19 cellular contexts compared by ENCODE assay signal in the genomic region with DNA sequence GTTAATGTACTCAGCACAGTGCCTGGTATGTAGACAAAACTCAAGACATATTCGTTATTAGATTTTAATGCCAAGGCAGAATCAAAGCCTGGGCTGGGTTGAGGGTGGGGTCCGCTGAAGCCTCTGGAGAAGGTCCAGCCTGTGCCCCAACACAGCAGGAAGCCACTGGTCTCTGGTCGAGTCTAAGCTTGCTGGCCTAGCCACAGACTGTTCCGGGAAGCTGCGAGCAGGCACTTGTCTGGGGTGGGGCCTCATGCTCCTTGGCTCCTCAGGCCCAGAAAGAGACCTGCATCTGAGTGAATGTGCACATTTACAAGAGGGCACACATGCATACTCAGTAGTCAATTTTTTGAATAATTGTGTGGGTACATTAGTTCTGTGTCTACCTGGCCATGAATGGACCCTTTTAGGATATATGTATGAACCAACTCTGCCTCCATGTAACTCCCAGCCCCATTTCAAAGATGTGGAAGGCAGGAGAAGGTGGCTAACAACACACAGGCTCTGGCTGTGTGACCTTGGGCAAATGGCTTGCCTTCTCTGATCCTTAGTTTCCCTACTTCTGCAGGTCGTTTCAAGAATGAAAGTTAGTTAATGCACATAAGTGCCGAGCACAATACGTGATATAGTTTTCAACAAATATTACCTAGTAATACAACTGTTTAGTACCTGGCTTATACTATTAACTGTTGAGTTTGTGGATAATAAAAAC. TPM values are rescaled to one million over a fixed set of nuclear protein-coding genes. Genes with fewer than 3 reads are reported as not detected.
DNase-seq lines count a peak whose midpoint lies in the region; FAIRE-seq and TF ChIP-seq lines count a peak whose summit lies in the region.
"Had no signal": no experiment of that assay in that cellular context is flagged by ENCODE, and none has a peak within 500 bp of the region (broad histone marks: within the 10 kb centered on the region; RNA-seq: fewer than 3 reads in every experiment).

No MANE protein-coding gene starts in this region.

- no peak for TF ChIP-seq POLR2A in suprapubic skin (IDR thresholded peaks at IDR 0.05)

- dilution Hi-C loops in keratinocyte (cut with MboI; ENCODE audit: extremely low pct_ligation_motif_present, low sequenced_read_pairs) = no loop called here

- CTCF ChIA-PET in RWPE1 (lab: Yijun Ruan, JAX) = interaction anchor here (0.5 to 6.0 kb wide), 3 partner anchors 79 to 1324 kb away, joined by 3 to 44 read pairs (median 3); no protein-coding TSS in a partner anchor

- no peak overlapping the region for H3K4me3 ChIP-seq in bronchial epithelial cell (ENCODE audit: low read depth, low read length)
- H3K4me3 ChIP-seq in keratinocyte (ENCODE audit: control insufficient read depth in 2 of 3, extremely low read depth in 1 of 3, insufficient read depth in 2 of 3, low read depth in 1 of 3, low read length in 3 of 3) = no peak overlapping the region
- H3K4me3 ChIP-seq in suprapubic skin = no peak overlapping the region
- H3K4me3 ChIP-seq in BE2C (ENCODE audit: low read depth, low read length) = no peak overlapping the region
- H3K4me3 ChIP-seq in effector memory CD4-positive, alpha-beta T cell (ENCODE audit: insufficient read depth, low read depth, low read length, poor library complexity, severe bottlenecking) = no peak overlapping the region

- peak overlapping the region; percentile 53 for H3K9ac ChIP-seq in keratinocyte (ENCODE audit: control insufficient read depth, extremely low read depth, insufficient read depth, low read length)

- no peak overlapping the region for H2AFZ ChIP-seq in keratinocyte (ENCODE audit: control insufficient read depth, low read length)

- H3K79me2 ChIP-seq in keratinocyte (ENCODE audit: control insufficient read depth, insufficient read depth, low read length) = peaks cover 66% of the 10 kb centered on the region

- TF ChIP-seq CTCF in RWPE1 (conservative IDR thresholded peaks at IDR 0.05; ENCODE audit: low read depth) (no peak), bronchial epithelial cell (IDR thresholded peaks at IDR 0.05; ENCODE audit: insufficient read depth, low read length, severe bottlenecking) (no peak), keratinocyte (optimal IDR thresholded peaks at IDR 0.05 in 1 of 3, IDR thresholded peaks at IDR 0.05 in 1 of 3, conservative IDR thresholded peaks at IDR 0.05 in 1 of 3; ENCODE audit: extremely low read depth in 1 of 3, insufficient read depth in 2 of 3, low read length in 3 of 3) (no peak), suprapubic skin (IDR thresholded peaks at IDR 0.05) (no peak), BE2C (IDR thresholded peaks at IDR 0.05; ENCODE audit: low read depth, low read length) (no peak)

- H3K27ac ChIP-seq in RWPE1 (peak overlapping the region; percentile 94), keratinocyte (ENCODE audit: control insufficient read depth, insufficient read depth, low read length) (peak overlapping the region; percentile 82), suprapubic skin (peak overlapping the region; percentile 82)
- H3K27ac ChIP-seq in effector memory CD4-positive, alpha-beta T cell (ENCODE audit: insufficient read depth, low read length, poor library complexity, severe bottlenecking) = no peak overlapping the region

- peak; percentile 70 for FAIRE-seq in bronchial epithelial cell (lab: Jason Lieb, UNC)
- FAIRE-seq in keratinocyte (lab: Jason Lieb, UNC) = peak; percentile 97
- FAIRE-seq: GM12892 had no signal

- DNase-seq in RWPE1 (ENCODE audit: low spot score) (peak; percentile 86), bronchial epithelial cell (ENCODE audit: low read depth) (peak; percentile 95), keratinocyte (ENCODE audit: low read depth, low spot score) (peak; percentile 71), suprapubic skin (ENCODE audit: low spot score in 2 of 2) (peak in 1 of 2 donors; percentile 79), BE2C (no peak), NCI-H2081 (lab: John Stamatoyannopoulos, UW) (no peak)
- no peak for DNase-seq in activated CD4-positive, CD25-positive, alpha-beta regulatory T cell treated with anti-CD3 and anti-CD28 coated beads, Interleukin-2, amount 50 U/mL, for 72 hours
- no peak for DNase-seq in effector memory CD4-positive, alpha-beta T cell
- DNase-seq: DMS 273 treated with DMSO at 0.1 percent for 48 hours, GOT3, Karpas-422, MM.1S, NCI-H1092 treated with DMSO at 0.1 percent for 48 hours, NCI-H1694, NCI-H69, PC-3 had no signal

- no peaks in the 10 kb centered on the region for H4K20me1 ChIP-seq in keratinocyte (ENCODE audit: control insufficient read depth, extremely low read depth, insufficient read depth, low read length)

- peak overlapping the region; percentile 52 for H3K4me2 ChIP-seq in keratinocyte (ENCODE audit: control insufficient read depth, extremely low read depth, insufficient read depth, low read depth, low read length)

- H3K9me1 ChIP-seq in keratinocyte (ENCODE audit: control insufficient read depth, extremely low read depth, insufficient read depth, low read length) = no peaks in the 10 kb centered on the region

- H3K36me3 ChIP-seq in bronchial epithelial cell (ENCODE audit: control insufficient read depth, insufficient read depth, low read length) (peaks cover 8% of the 10 kb centered on the region), keratinocyte (ENCODE audit: control insufficient read depth in 2 of 2, extremely low read depth in 1 of 2, insufficient read depth in 2 of 2, low read length in 2 of 2) (peaks cover 16 to 26% of the 10 kb centered on the region in 2 experiments), suprapubic skin (peaks cover 4% of the 10 kb centered on the region), BE2C (no peaks in the 10 kb centered on the region)
- H3K36me3 ChIP-seq in effector memory CD4-positive, alpha-beta T cell (ENCODE audit: control insufficient read depth, insufficient read depth, low read length) = no peaks in the 10 kb centered on the region

- 64% methylated on average over 5 of the region's 8 CpGs for WGBS in suprapubic skin

- no peaks in the 10 kb centered on the region for H3K9me3 ChIP-seq in keratinocyte (ENCODE audit: control insufficient read depth, low read depth, low read length)
- H3K9me3 ChIP-seq in suprapubic skin = no peaks in the 10 kb centered on the region
- H3K9me3 ChIP-seq in BE2C = no peaks in the 10 kb centered on the region
- H3K9me3 ChIP-seq in effector memory CD4-positive, alpha-beta T cell (ENCODE audit: control insufficient read depth, low read length) = no peaks in the 10 kb centered on the region

- H3K27me3 ChIP-seq in bronchial epithelial cell (ENCODE audit: control insufficient read depth, insufficient read depth, low read length) (no peaks in the 10 kb centered on the region), keratinocyte (ENCODE audit: control insufficient read depth, extremely low read depth, insufficient read depth, low read length) (no peaks in the 10 kb centered on the region), suprapubic skin (no peaks in the 10 kb centered on the region), BE2C (no peaks in the 10 kb centered on the region)
- no peaks in the 10 kb centered on the region for H3K27me3 ChIP-seq in effector memory CD4-positive, alpha-beta T cell (replicated peaks; ENCODE audit: control insufficient read depth, insufficient read depth, low read length, poor library complexity, severe bottlenecking)

- no peak for TF ChIP-seq EP300 in suprapubic skin (IDR thresholded peaks at IDR 0.05)

- H3K4me1 ChIP-seq in keratinocyte (ENCODE audit: control insufficient read depth, extremely low read depth, insufficient read depth, low read length) (peaks cover 70% of the 10 kb centered on the region), suprapubic skin (peaks cover 60% of the 10 kb centered on the region), BE2C (peaks cover 14% of the 10 kb centered on the region)
- H3K4me1 ChIP-seq in effector memory CD4-positive, alpha-beta T cell (ENCODE audit: control insufficient read depth, insufficient read depth, low read length, poor library complexity, severe bottlenecking) = no peaks in the 10 kb centered on the region

- POLR2A ChIA-PET in RWPE1 (lab: Yijun Ruan, JAX; ENCODE audit: low non-redundant PET) = interaction anchor here (0.6 to 1.5 kb wide), 5 partner anchors 9 to 94 kb away, joined by 4 to 6 read pairs (median 5); no protein-coding TSS in a partner anchor

RNA-seq across cellular contexts. Expression of a gene that starts 18.3 kb away (rescaled TPM):
- total RNA-seq in bronchial epithelial cell (34.2 and 62.6 TPM in 2 replicates), suprapubic skin (100 to 1,000 TPM; 107 to 205 (median 164) TPM)
- 35.0 to 58.0 TPM (median 51.5 TPM) in 3 replicates for polyA plus RNA-seq in keratinocyte
- polyA plus RNA-seq in keratinocyte (2011; ENCODE audit: low read depth) = 20.3 TPM
- 12.5 and 14.2 TPM in 2 replicates for polyA plus RNA-seq in keratinocyte (2011; cell fraction: cytosol; rRNA removed)
- 217 and 259 TPM in 2 replicates for polyA plus RNA-seq in keratinocyte (2011; cell fraction: nucleus; rRNA removed)
- 44.0 and 58.0 TPM in 2 replicates for polyA plus RNA-seq in keratinocyte (2012; ENCODE audit: low replicate concordance)
- 219 to 287 TPM (median 236 TPM) in 3 replicates for polyA minus RNA-seq in keratinocyte
- polyA minus RNA-seq in keratinocyte (2011; cell fraction: cytosol; rRNA and poly(A)+ RNA removed) = 63.1 TPM
- polyA minus RNA-seq in keratinocyte (2011; cell fraction: nucleus; rRNA and poly(A)+ RNA removed) = 484 and 633 TPM in 2 replicates
- polyA plus RNA-seq in BE2C (2012; ENCODE audit: insufficient read depth, insufficient read length, low read depth) = 0.22 TPM
- total RNA-seq: A673, PC-3 had no signal
- polyA plus RNA-seq: CD14-positive monocyte had no signal

Comparison
In these comparisons a context has a peak if more than half of its experiments do, and no peak if none do; other contexts are left out.
1. DNase-seq: peak in RWPE1 (single experiment), bronchial epithelial cell (single experiment) and keratinocyte (single experiment); none in activated CD4-positive, CD25-positive, alpha-beta regulatory T cell treated with anti-CD3 and anti-CD28 coated beads, Interleukin-2, amount 50 U/mL, for 72 hours (single experiment), BE2C (single experiment), NCI-H2081 (0 of 2) and effector memory CD4-positive, alpha-beta T cell (0 of 3).